8 cellular contexts compared by ENCODE assay signal in the genomic region with DNA sequence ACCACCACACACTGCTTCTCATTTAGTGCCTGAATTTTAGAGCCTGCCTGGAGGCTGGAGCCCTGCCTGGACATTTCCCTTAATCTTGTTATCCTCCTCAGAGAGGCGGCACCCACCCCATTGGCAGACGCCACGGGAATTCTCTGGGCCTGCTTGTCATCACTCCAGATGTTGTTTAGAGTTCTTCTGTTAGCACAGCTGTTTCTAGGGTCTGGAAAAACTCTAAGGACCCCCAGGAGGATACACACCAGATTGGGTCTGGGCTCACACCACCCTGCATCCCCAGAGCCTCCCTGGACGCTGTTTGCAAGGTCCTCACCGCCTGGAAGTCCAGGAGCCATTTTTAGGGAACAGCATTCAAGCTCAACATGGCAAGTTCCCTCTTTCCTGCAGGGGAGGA. TPM values are rescaled to one million over a fixed set of nuclear protein-coding genes. Genes with fewer than 3 reads are reported as not detected.
DNase-seq lines count a peak whose midpoint lies in the region; ATAC-seq and TF ChIP-seq lines count a peak whose summit lies in the region.

No MANE protein-coding gene starts in this region.

- H2AFZ ChIP-seq in SK-N-SH (ENCODE audit: low read depth) = no peak overlapping the region

- WGBS in SK-N-SH (ENCODE audit: low lambda C conversion rate) = 65% methylated on average over 5 of the region's 5 CpGs
- WGBS in liver = 80% methylated on average over 5 of the region's 5 CpGs
- 49 to 52% methylated on average over 5 of the region's 5 CpGs for WGBS in testis, 2 donors

- H3K9ac ChIP-seq in SK-N-SH (no peak overlapping the region), liver (ENCODE audit: low read depth in 1 of 2, low read length in 2 of 2) (peak overlapping the region; percentile 79 to 89)

- no peak for TF ChIP-seq RAD21 in SK-N-SH (IDR thresholded peaks at IDR 0.05; ENCODE audit: low read length)
- TF ChIP-seq RAD21 in liver (IDR thresholded peaks at IDR 0.05) = no peak

- POLR2A ChIA-PET in SK-N-SH (lab: Yijun Ruan, JAX) = no interaction called here

- H3K36me3 ChIP-seq in SK-N-SH (replicated peaks in 1 of 2; ENCODE audit: control insufficient read depth in 1 of 2, insufficient read depth in 2 of 2, low read length in 1 of 2) (no peaks in the 10 kb centered on the region), liver (ENCODE audit: control insufficient read depth in 4 of 4, insufficient read depth in 3 of 4, low read depth in 1 of 4, low read length in 3 of 4) (peaks cover 0 to 17% (median 15%) of the 10 kb centered on the region in 4 donors), testis (ENCODE audit: low read depth, missing control alignments) (no peaks in the 10 kb centered on the region)

- DNase-seq in SK-N-SH = peak; percentile 36
- DNase-seq in amniotic stem cell (lab: John Stamatoyannopoulos, UW) = peak; percentile 18
- DNase-seq in testis = peak; percentile 61
- DNase-seq in NCI-H187 treated with DMSO at 0.1 percent for 48 hours (lab: John Stamatoyannopoulos, UW) = no peak
- DNase-seq in stimulated activated CD4-positive, alpha-beta T cell treated with anti-CD3 and anti-CD28 coated beads, Interleukin-4, amount 100 ng/mL, for 1 hour = no peak

- peaks cover 12% of the 10 kb centered on the region for H3F3A ChIP-seq in SK-N-SH (replicated peaks; ENCODE audit: insufficient read depth)

- H3K4me3 ChIP-seq in SK-N-SH (ENCODE audit: low read depth in 2 of 2, low read length in 1 of 2) (no peak overlapping the region), liver (ENCODE audit: low read depth in 1 of 3, low read length in 3 of 3) (peak overlapping the region; percentile 60 to 95 (median 88)), testis (peak overlapping the region; percentile 43 to 66)

- H3K79me2 ChIP-seq in SK-N-SH (ENCODE audit: insufficient read depth) = no peaks in the 10 kb centered on the region

- H3K27me3 ChIP-seq in SK-N-SH (ENCODE audit: insufficient read depth) (no peaks in the 10 kb centered on the region), liver (ENCODE audit: control insufficient read depth in 4 of 4, insufficient read depth in 4 of 4, low read length in 3 of 4) (no peaks in the 10 kb centered on the region), testis (no peaks in the 10 kb centered on the region)

- CTCF ChIA-PET in SK-N-SH (lab: Yijun Ruan, JAX) = no interaction called here

- no peak for TF ChIP-seq EP300 in SK-N-SH (IDR thresholded peaks at IDR 0.05; ENCODE audit: borderline replicate concordance in 1 of 2, low read depth in 1 of 2, low read length in 1 of 2)

- H3K27ac ChIP-seq in SK-N-SH (ENCODE audit: low read depth in 2 of 2, low read length in 1 of 2) = no peak overlapping the region
- peak overlapping the region; percentile 92 to 97 for H3K27ac ChIP-seq in liver (ENCODE audit: low read depth in 1 of 2, low read length in 2 of 2)
- H3K27ac ChIP-seq in testis = peak overlapping the region; percentile 87 to 91

- no peaks in the 10 kb centered on the region for H3K9me3 ChIP-seq in SK-N-SH
- H3K9me3 ChIP-seq in liver (ENCODE audit: control insufficient read depth in 4 of 4, low read length in 3 of 4) = no peaks in the 10 kb centered on the region
- no peaks in the 10 kb centered on the region for H3K9me3 ChIP-seq in testis

- no peak overlapping the region for H3K4me2 ChIP-seq in SK-N-SH

- H3K4me1 ChIP-seq in SK-N-SH (ENCODE audit: control insufficient read depth in 1 of 2, insufficient read depth in 2 of 2, low read depth in 1 of 2, low read length in 1 of 2) = peaks cover 4 to 13% of the 10 kb centered on the region in 2 experiments; a peak in 3 of 4 replicates
- H3K4me1 ChIP-seq in liver (ENCODE audit: control insufficient read depth in 4 of 4, insufficient read depth in 4 of 4, low read length in 3 of 4) = peaks cover 11 to 47% (median 31%) of the 10 kb centered on the region in 4 donors
- H3K4me1 ChIP-seq in testis = peaks cover 30% of the 10 kb centered on the region

- no peaks in the 10 kb centered on the region for H4K20me1 ChIP-seq in SK-N-SH (ENCODE audit: insufficient read depth)

- ATAC-seq in SK-N-SH treated with all-trans-retinoic acid at 6 μM for 48 hours = no peak
- ATAC-seq in HG02884 (IDR thresholded peaks at IDR 0.05; ENCODE audit: unreplicated experiment) = no peak

- no peaks in the 10 kb centered on the region for H3K9me2 ChIP-seq in SK-N-SH

- no peak for TF ChIP-seq POLR2A in testis (IDR thresholded peaks at IDR 0.05)

- intact Hi-C loops in testis (cut with DNase I; ENCODE audit: low total_unique reads) = no loop called here

- no peak for TF ChIP-seq CTCF in SK-N-SH (IDR thresholded peaks at IDR 0.05)
- TF ChIP-seq CTCF in liver (IDR thresholded peaks at IDR 0.05; ENCODE audit: low read depth, low read length, missing input control) = no peak
- TF ChIP-seq CTCF in testis (IDR thresholded peaks at IDR 0.05) = no peak

TF ChIP-seq in SK-N-SH, 30 proteins besides CTCF, POLR2A, EP300 and RAD21 (continues in another document):
- TF ChIP-seq, protein P1, sequence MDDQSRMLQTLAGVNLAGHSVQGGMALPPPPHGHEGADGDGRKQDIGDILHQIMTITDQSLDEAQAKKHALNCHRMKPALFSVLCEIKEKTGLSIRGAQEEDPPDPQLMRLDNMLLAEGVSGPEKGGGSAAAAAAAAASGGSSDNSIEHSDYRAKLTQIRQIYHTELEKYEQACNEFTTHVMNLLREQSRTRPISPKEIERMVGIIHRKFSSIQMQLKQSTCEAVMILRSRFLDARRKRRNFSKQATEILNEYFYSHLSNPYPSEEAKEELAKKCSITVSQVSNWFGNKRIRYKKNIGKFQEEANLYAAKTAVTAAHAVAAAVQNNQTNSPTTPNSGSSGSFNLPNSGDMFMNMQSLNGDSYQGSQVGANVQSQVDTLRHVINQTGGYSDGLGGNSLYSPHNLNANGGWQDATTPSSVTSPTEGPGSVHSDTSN (IDR thresholded peaks at IDR 0.05) = no peak
- TF ChIP-seq TCF12 (IDR thresholded peaks at IDR 0.05) = no peak

TF ChIP-seq in SK-N-SH treated with all-trans-retinoic acid at 6 μM for 48 hours, 23 proteins besides CTCF, POLR2A, EP300 and RAD21 (continues in another document):
- TF ChIP-seq, protein P2, sequence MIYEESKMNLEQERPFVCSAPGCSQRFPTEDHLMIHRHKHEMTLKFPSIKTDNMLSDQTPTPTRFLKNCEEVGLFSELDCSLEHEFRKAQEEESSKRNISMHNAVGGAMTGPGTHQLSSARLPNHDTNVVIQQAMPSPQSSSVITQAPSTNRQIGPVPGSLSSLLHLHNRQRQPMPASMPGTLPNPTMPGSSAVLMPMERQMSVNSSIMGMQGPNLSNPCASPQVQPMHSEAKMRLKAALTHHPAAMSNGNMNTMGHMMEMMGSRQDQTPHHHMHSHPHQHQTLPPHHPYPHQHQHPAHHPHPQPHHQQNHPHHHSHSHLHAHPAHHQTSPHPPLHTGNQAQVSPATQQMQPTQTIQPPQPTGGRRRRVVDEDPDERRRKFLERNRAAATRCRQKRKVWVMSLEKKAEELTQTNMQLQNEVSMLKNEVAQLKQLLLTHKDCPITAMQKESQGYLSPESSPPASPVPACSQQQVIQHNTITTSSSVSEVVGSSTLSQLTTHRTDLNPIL (CRISPR knock-in tag; IDR thresholded peaks at IDR 0.05; ENCODE audit: low read depth) = no peak
- TF ChIP-seq ZNF8 (CRISPR knock-in tag; IDR thresholded peaks at IDR 0.05) = no peak

TF ChIP-seq in liver, 16 proteins besides CTCF, POLR2A, EP300 and RAD21 (continues in another document):
- TF ChIP-seq GABPA (IDR thresholded peaks at IDR 0.05 in 1 of 2, conservative IDR thresholded peaks at IDR 0.05 in 1 of 2) = no peak
- TF ChIP-seq RXRA (IDR thresholded peaks at IDR 0.05) = no peak
- no peak for TF ChIP-seq FOXA2 (IDR thresholded peaks at IDR 0.05)
- no peak for TF ChIP-seq YY1 (IDR thresholded peaks at IDR 0.05)
- no peak for TF ChIP-seq NR2F2 (IDR thresholded peaks at IDR 0.05)
- no peak for TF ChIP-seq FOXA1 (IDR thresholded peaks at IDR 0.05)

RNA-seq across cellular contexts. Expression of a gene that starts 0.6 kb away (rescaled TPM):
- polyA plus RNA-seq in SK-N-SH (2012; rRNA removed) = 0.02 and 0.03 TPM in 2 replicates
- 0.01 TPM in 2 replicates for polyA plus RNA-seq in SK-N-SH (2012; cell fraction: cytosol; rRNA removed)
- polyA plus RNA-seq in SK-N-SH (2012; cell fraction: nucleus; rRNA removed) = 0.23 and 0.35 TPM in 2 replicates
- 10 to 100 TPM in 1 of 2 donors, 1 to 10 TPM in 1; 6.7 to 33.9 TPM for total RNA-seq in liver
- 10 to 100 TPM; 18.3 to 20.2 TPM for polyA plus RNA-seq in liver
- 10 to 100 TPM; 26.8 to 39.6 TPM for total RNA-seq in testis
- polyA plus RNA-seq in testis (ENCODE audit: insufficient read depth, low read depth, low replicate concordance) = 10.4 TPM

RNA-seq across cellular contexts. Expression of a gene that starts 20.7 kb away (rescaled TPM):
- not detected in 2 replicates for polyA plus RNA-seq in SK-N-SH (2012; rRNA removed)
- not detected in 2 replicates for polyA plus RNA-seq in SK-N-SH (2012; cell fraction: cytosol; rRNA removed)
- polyA plus RNA-seq in SK-N-SH (2012; cell fraction: nucleus; rRNA removed) = not detected in 2 replicates
- total RNA-seq in liver = under 1 TPM; 0.05 to 0.67 TPM
- under 1 TPM; 0.12 to 0.28 TPM for polyA plus RNA-seq in liver
- 10 to 100 TPM; 19.9 to 46.9 TPM for total RNA-seq in testis
- 62.0 TPM for polyA plus RNA-seq in testis (ENCODE audit: insufficient read depth, low read depth, low replicate concordance)

RNA-seq across cellular contexts. Expression of a gene that starts 42.1 kb away (rescaled TPM):
- not detected in 2 replicates for polyA plus RNA-seq in SK-N-SH (2012; rRNA removed)
- polyA plus RNA-seq in SK-N-SH (2012; cell fraction: cytosol; rRNA removed) = not detected in 2 replicates
- polyA plus RNA-seq in SK-N-SH (2012; cell fraction: nucleus; rRNA removed) = not detected in 2 replicates
- 100 to 1,000 TPM in 1 of 2 donors, 10 to 100 TPM in 1; 88.4 to 399 TPM for total RNA-seq in liver
- 100 to 1,000 TPM; 159 to 329 TPM for polyA plus RNA-seq in liver
- total RNA-seq in testis = 1 to 10 TPM; 3.1 to 3.3 TPM
- polyA plus RNA-seq in testis (ENCODE audit: insufficient read depth, low read depth, low replicate concordance) = 13.0 TPM

Comparison
In these comparisons a context has a peak if more than half of its experiments do, and no peak if none do; other contexts are left out.
1. DNase-seq: peak in SK-N-SH (single experiment), amniotic stem cell (single experiment) and testis (single experiment); none in NCI-H187 treated with DMSO at 0.1 percent for 48 hours (single experiment) and stimulated activated CD4-positive, alpha-beta T cell treated with anti-CD3 and anti-CD28 coated beads, Interleukin-4, amount 100 ng/mL, for 1 hour (single experiment).
2. H3K27ac ChIP-seq: peak in liver (2 of 2) and testis (2 of 2); none in SK-N-SH (0 of 2).
3. H3K4me3 ChIP-seq: peak in liver (3 of 3) and testis (2 of 2); none in SK-N-SH (0 of 2).
4. RNA of a gene that starts 20.7 kb away (polyA plus RNA-seq): 62.0 TPM in testis (single experiment); 0.12 to 0.28 TPM in liver and not detected in SK-N-SH; every median in the first group is over 10 times any median in the second.
5. RNA of a gene that starts 42.1 kb away (polyA plus RNA-seq): 159 to 329 TPM in liver and 13.0 TPM in testis (single experiment); not detected in SK-N-SH; every median in the first group is over 10 times any median in the second.